ENCODE assay signal across 11 cellular contexts in the genomic region with DNA sequence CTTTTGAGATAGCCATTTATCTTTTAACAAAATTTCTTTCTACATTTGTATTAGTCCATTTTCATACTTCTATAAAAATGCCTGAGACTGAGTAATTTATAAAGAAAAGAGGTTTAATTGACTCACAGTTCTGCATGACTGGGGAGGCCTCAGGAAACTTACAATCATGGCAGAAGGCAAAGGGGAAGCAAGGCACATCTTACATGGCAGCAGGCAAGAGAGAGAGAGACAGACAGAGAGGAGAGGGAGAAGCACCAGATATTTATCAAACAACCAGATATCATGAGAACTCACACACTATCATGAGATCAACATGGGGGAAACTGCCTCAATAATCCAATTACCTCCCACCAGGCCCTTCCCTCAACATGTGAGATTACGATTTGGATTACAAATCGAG. TPM values are rescaled to one million over a fixed set of nuclear protein-coding genes. Genes with fewer than 3 reads are reported as not detected.
"Had no signal": no experiment of that assay in that cellular context is flagged by ENCODE, and none has a peak within 500 bp of the region (broad histone marks: within the 10 kb centered on the region; RNA-seq: fewer than 3 reads in every experiment).

No MANE protein-coding gene starts in this region.

RNA-seq across cellular contexts. Expression of a gene that starts 23.2 kb away (rescaled TPM):
- total RNA-seq: OCI-LY7, Right ventricle myocardium inferior, Right ventricle myocardium superior, SJCRH30, SK-MEL-5 had no signal

RNA-seq across cellular contexts. Expression of a gene that starts 57.0 kb away (rescaled TPM):
- total RNA-seq: OCI-LY7, PC-3, PC-9, Right ventricle myocardium inferior, Right ventricle myocardium superior, RPMI7951, SJCRH30, SJSA1, SK-MEL-5, T-cell had no signal
- polyA plus RNA-seq: SK-N-SH had no signal
